1 cellular context compared by ENCODE assay signal in the genomic region with DNA sequence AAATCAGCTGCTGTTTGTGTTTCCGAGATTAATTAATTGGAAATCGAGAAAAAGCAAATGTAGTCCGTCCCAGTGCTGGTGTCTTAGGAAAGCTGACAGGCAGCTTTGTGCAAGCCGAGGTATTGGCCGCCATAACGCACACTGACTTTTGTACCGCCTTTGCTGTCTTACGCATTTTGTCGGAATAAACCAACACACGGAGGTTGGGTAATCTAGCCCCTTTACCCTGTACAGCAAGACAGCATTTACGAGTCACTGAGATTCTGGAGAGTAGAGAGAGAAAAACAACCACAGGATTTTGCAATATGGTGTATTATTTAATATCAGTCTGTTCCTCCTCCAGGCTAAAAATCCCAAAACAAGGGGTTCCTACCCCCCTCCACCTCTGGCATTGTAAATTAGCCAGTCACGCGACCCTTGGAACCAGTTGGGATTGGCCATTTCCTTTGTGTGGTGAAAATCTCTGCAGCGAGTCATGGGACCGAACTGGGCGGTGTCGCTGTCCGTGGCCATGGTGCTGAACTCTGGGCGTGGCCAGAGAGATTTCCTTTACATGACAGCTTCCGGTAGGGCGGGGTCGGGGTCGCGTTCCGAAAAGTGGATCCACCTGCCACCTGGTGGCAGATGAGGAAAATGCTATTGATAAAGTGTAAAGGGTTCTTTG.
TF ChIP-seq lines count a peak whose summit lies in the region.

No MANE protein-coding gene starts in this region.

TF ChIP-seq in HepG2, 621 proteins besides CTCF, POLR2A, EP300 and RAD21 (continued from another document and continues in another):
- TF ChIP-seq ZNF253 (CRISPR knock-in tag; IDR thresholded peaks at IDR 0.05; ENCODE audit: borderline replicate concordance) (peak; percentile 56; the same call in 1 of the 2 replicates), FOSL2 (CRISPR knock-in tag; IDR thresholded peaks at IDR 0.05) (peak; percentile 61; the same call in 1 of the 2 replicates), ZFP1 (CRISPR knock-in tag; IDR thresholded peaks at IDR 0.05) (peak; percentile 61; the same call in 1 of the 2 replicates), ARNTL (CRISPR knock-in tag; IDR thresholded peaks at IDR 0.05) (no peak), ZNF503 (CRISPR knock-in tag; IDR thresholded peaks at IDR 0.05) (no peak), ZFAT (CRISPR knock-in tag; conservative IDR thresholded peaks at IDR 0.05) (no peak), SAFB2 (CRISPR knock-in tag; IDR thresholded peaks at IDR 0.05; ENCODE audit: borderline replicate concordance, low read depth) (no peak), ZNF326 (CRISPR knock-in tag; IDR thresholded peaks at IDR 0.05; ENCODE audit: borderline replicate concordance) (no peak), GATAD1 (CRISPR knock-in tag; IDR thresholded peaks at IDR 0.05) (no peak), SMYD3 (CRISPR knock-in tag; IDR thresholded peaks at IDR 0.05) (no peak), HOXA5 (CRISPR knock-in tag; IDR thresholded peaks at IDR 0.05) (peak; percentile 84), ZNF550 (CRISPR knock-in tag; IDR thresholded peaks at IDR 0.05; ENCODE audit: borderline replicate concordance) (no peak), RBM39 (IDR thresholded peaks at IDR 0.05; ENCODE audit: low read depth, low read length, poor library complexity, severe bottlenecking) (no peak), ZSCAN20 (CRISPR knock-in tag; IDR thresholded peaks at IDR 0.05; ENCODE audit: borderline replicate concordance) (no peak), SNAPC4 (CRISPR knock-in tag; IDR thresholded peaks at IDR 0.05) (no peak), ZSCAN22 (CRISPR knock-in tag; IDR thresholded peaks at IDR 0.05) (no peak), ZNF451 (CRISPR knock-in tag; IDR thresholded peaks at IDR 0.05) (no peak; the same call in 1 of the 2 replicates), ZNF280B (CRISPR knock-in tag; IDR thresholded peaks at IDR 0.05; ENCODE audit: borderline replicate concordance) (peak; percentile 50; the same call in 1 of the 2 replicates), GRHL1 (CRISPR knock-in tag; conservative IDR thresholded peaks at IDR 0.05) (no peak), GTF3A (CRISPR knock-in tag; conservative IDR thresholded peaks at IDR 0.05) (no peak), ZNF781 (CRISPR knock-in tag; IDR thresholded peaks at IDR 0.05; ENCODE audit: borderline replicate concordance, not compliant biosample characterization) (peak; percentile 82), CC2D1A (CRISPR knock-in tag; IDR thresholded peaks at IDR 0.05) (no peak), RXRB (CRISPR knock-in tag; IDR thresholded peaks at IDR 0.05; ENCODE audit: borderline replicate concordance) (0 out of 2 replicates have a peak, but pooled peaks have one; percentile 20), ZIK1 (CRISPR knock-in tag; IDR thresholded peaks at IDR 0.05; ENCODE audit: borderline replicate concordance, low read depth) (no peak), JUNB (CRISPR knock-in tag; IDR thresholded peaks at IDR 0.05; ENCODE audit: borderline replicate concordance) (no peak), MTA1 (CRISPR knock-in tag; IDR thresholded peaks at IDR 0.05; ENCODE audit: borderline replicate concordance) (no peak), IRF2 (CRISPR knock-in tag; IDR thresholded peaks at IDR 0.05) (0 out of 2 replicates have a peak, but pooled peaks have one; percentile 19), POLR2AphosphoS2 (IDR thresholded peaks at IDR 0.05; ENCODE audit: low read depth, low read length) (no peak), ASH2L (IDR thresholded peaks at IDR 0.05; ENCODE audit: insufficient read length, low read depth, low read length) (no peak), ZNF530 (CRISPR knock-in tag; IDR thresholded peaks at IDR 0.05; ENCODE audit: low read depth) (no peak)
- TF ChIP-seq, protein P1, sequence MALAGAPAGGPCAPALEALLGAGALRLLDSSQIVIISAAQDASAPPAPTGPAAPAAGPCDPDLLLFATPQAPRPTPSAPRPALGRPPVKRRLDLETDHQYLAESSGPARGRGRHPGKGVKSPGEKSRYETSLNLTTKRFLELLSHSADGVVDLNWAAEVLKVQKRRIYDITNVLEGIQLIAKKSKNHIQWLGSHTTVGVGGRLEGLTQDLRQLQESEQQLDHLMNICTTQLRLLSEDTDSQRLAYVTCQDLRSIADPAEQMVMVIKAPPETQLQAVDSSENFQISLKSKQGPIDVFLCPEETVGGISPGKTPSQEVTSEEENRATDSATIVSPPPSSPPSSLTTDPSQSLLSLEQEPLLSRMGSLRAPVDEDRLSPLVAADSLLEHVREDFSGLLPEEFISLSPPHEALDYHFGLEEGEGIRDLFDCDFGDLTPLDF (CRISPR knock-in tag; IDR thresholded peaks at IDR 0.05): no peak
- TF ChIP-seq, protein P2, sequence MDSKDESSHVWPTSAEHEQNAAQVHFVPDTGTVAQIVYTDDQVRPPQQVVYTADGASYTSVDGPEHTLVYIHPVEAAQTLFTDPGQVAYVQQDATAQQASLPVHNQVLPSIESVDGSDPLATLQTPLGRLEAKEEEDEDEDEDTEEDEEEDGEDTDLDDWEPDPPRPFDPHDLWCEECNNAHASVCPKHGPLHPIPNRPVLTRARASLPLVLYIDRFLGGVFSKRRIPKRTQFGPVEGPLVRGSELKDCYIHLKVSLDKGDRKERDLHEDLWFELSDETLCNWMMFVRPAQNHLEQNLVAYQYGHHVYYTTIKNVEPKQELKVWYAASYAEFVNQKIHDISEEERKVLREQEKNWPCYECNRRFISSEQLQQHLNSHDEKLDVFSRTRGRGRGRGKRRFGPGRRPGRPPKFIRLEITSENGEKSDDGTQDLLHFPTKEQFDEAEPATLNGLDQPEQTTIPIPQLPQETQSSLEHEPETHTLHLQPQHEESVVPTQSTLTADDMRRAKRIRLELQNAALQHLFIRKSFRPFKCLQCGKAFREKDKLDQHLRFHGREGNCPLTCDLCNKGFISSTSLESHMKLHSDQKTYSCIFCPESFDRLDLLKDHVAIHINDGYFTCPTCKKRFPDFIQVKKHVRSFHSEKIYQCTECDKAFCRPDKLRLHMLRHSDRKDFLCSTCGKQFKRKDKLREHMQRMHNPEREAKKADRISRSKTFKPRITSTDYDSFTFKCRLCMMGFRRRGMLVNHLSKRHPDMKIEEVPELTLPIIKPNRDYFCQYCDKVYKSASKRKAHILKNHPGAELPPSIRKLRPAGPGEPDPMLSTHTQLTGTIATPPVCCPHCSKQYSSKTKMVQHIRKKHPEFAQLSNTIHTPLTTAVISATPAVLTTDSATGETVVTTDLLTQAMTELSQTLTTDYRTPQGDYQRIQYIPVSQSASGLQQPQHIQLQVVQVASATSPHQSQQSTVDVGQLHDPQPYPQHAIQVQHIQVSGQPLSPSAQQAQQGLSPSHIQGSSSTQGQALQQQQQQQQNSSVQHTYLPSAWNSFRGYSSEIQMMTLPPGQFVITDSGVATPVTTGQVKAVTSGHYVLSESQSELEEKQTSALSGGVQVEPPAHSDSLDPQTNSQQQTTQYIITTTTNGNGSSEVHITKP (CRISPR knock-in tag; IDR thresholded peaks at IDR 0.05; ENCODE audit: low read depth): no peak
- TF ChIP-seq, protein P3, sequence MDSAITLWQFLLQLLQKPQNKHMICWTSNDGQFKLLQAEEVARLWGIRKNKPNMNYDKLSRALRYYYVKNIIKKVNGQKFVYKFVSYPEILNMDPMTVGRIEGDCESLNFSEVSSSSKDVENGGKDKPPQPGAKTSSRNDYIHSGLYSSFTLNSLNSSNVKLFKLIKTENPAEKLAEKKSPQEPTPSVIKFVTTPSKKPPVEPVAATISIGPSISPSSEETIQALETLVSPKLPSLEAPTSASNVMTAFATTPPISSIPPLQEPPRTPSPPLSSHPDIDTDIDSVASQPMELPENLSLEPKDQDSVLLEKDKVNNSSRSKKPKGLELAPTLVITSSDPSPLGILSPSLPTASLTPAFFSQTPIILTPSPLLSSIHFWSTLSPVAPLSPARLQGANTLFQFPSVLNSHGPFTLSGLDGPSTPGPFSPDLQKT (CRISPR knock-in tag; IDR thresholded peaks at IDR 0.05; ENCODE audit: borderline replicate concordance): no peak
